In the genomic region with DNA sequence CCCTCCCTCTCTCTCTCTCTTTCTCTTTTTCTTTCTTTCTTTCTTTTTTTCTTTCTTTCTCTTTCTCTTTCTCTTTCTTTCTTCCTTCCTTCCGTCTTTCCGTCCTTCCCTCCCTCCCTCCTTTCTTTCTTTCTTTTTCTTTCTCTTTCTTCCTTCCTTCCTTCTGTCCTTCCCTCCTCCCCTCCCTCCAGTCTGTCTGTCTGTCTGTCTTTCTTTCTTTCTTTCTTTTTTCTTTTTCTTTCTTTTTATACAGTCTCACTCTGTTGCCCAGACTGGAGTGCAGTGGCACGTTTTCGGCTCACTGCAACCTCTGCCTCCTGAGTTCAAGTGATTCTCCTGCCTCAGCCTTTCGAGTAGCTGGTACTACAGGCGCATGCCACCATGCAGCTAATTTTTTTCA, we compare ENCODE assay signal across 24 cellular contexts. TPM values are rescaled to one million over a fixed set of nuclear protein-coding genes. Genes with fewer than 3 reads are reported as not detected.
"Had no signal": no experiment of that assay in that cellular context is flagged by ENCODE, and none has a peak within 500 bp of the region (broad histone marks: within the 10 kb centered on the region; RNA-seq: fewer than 3 reads in every experiment).

No MANE protein-coding gene starts in this region.

- H3K4me3 Mint-ChIP-seq: activated B cell treated with CpG ODN at 0.5 μM for 24 hours; activated CD8-positive, alpha-beta T cell treated with anti-CD3 and anti-CD28 coated beads for 36 hours; activated T-helper 1 cell treated with anti-CD3 and anti-CD28 coated beads, Interleukin-12 subunit alpha, Interleukin-12 subunit beta, Interleukin-2, Interleukin-4 antibody, amounts not matched to agents 30 ng/mL and 10 ng/mL and 1 ng/mL, durations not matched to agents 14 hours and 24 hours and 36 hours; mesothelial cell of epicardium had no signal

- H3K4me3 ChIP-seq: heart left ventricle, spleen, testis, transverse colon, vagina had no signal

- H3K9me3 Mint-ChIP-seq: activated B cell treated with CpG ODN at 0.5 μM for 24 hours; activated CD8-positive, alpha-beta T cell treated with anti-CD3 and anti-CD28 coated beads for 36 hours; activated T-helper 1 cell treated with anti-CD3 and anti-CD28 coated beads, Interleukin-12 subunit alpha, Interleukin-12 subunit beta, Interleukin-2, Interleukin-4 antibody, amounts not matched to agents 30 ng/mL and 10 ng/mL and 1 ng/mL, durations not matched to agents 14 hours and 24 hours and 36 hours; mesothelial cell of epicardium; naive B cell had no signal

- H3K27ac ChIP-seq: foreskin keratinocyte, testis, transverse colon, vagina had no signal

- H3K36me3 Mint-ChIP-seq: mesothelial cell of epicardium, naive B cell had no signal

- H3K4me1 ChIP-seq: foreskin keratinocyte, testis, vagina had no signal

- H3K27me3 ChIP-seq: testis, vagina had no signal

- H3K36me3 ChIP-seq: heart left ventricle, transverse colon, vagina had no signal

- ATAC-seq: activated CD8-positive, alpha-beta T cell treated with anti-CD3 and anti-CD28 coated beads for 36 hours; esophagus mucosa; foreskin keratinocyte; SK-N-SH treated with all-trans-retinoic acid at 6 μM for 48 hours; stimulated activated naive CD8-positive, alpha-beta T cell treated with anti-CD3 and anti-CD28 coated beads, Interleukin-15, Interleukin-2, amounts not matched to agents 100 U/mL and 50 U/mL, for 24 hours had no signal

- H3K27ac Mint-ChIP-seq: activated B cell treated with CpG ODN at 0.5 μM for 24 hours; activated CD8-positive, alpha-beta T cell treated with anti-CD3 and anti-CD28 coated beads for 36 hours; activated T-helper 1 cell treated with anti-CD3 and anti-CD28 coated beads, Interleukin-12 subunit alpha, Interleukin-12 subunit beta, Interleukin-2, Interleukin-4 antibody, amounts not matched to agents 30 ng/mL and 10 ng/mL and 1 ng/mL, durations not matched to agents 14 hours and 24 hours and 36 hours; mesothelial cell of epicardium; naive B cell had no signal

- H3K9me3 ChIP-seq: heart left ventricle, spleen, testis, transverse colon, vagina had no signal

- DNase-seq: activated B cell treated with CpG ODN at 0.5 μM for 24 hours; activated CD4-positive, alpha-beta T cell treated with anti-CD3 and anti-CD28 coated beads, Interleukin-2, amount 50 U/mL, for 1 hour; activated CD8-positive, alpha-beta T cell treated with anti-CD3 and anti-CD28 coated beads for 36 hours; activated gamma-delta T cell; activated naive CD4-positive, alpha-beta T cell treated with anti-CD3 and anti-CD28 coated beads, Interleukin-2, amount 50 U/mL, for 16 hours; activated T-cell treated with anti-CD3 and anti-CD28 coated beads for 4 hours; amniotic stem cell; caudate nucleus; foreskin keratinocyte; kidney glomerular epithelial cell; mammary epithelial cell; naive B cell; nucleus accumbens; spleen; stimulated activated naive CD8-positive, alpha-beta T cell treated with anti-CD3 and anti-CD28 coated beads, Interleukin-15, Interleukin-2, amounts not matched to agents 100 U/mL and 50 U/mL, for 24 hours; T-helper 2 cell; testis; transverse colon had no signal

RNA-seq across cellular contexts. Expression of a gene that starts 14.4 kb away (rescaled TPM):
- total RNA-seq: activated B cell treated with CpG ODN at 0.5 μM for 24 hours; activated CD8-positive, alpha-beta T cell treated with anti-CD3 and anti-CD28 coated beads for 36 hours; activated T-helper 1 cell treated with anti-CD3 and anti-CD28 coated beads, Interleukin-12 subunit alpha, Interleukin-12 subunit beta, Interleukin-2, Interleukin-4 antibody, amounts not matched to agents 30 ng/mL and 10 ng/mL and 1 ng/mL, durations not matched to agents 14 hours and 24 hours and 36 hours; foreskin keratinocyte; mammary epithelial cell; mesothelial cell of epicardium; vagina had no signal
